In the genomic region with DNA sequence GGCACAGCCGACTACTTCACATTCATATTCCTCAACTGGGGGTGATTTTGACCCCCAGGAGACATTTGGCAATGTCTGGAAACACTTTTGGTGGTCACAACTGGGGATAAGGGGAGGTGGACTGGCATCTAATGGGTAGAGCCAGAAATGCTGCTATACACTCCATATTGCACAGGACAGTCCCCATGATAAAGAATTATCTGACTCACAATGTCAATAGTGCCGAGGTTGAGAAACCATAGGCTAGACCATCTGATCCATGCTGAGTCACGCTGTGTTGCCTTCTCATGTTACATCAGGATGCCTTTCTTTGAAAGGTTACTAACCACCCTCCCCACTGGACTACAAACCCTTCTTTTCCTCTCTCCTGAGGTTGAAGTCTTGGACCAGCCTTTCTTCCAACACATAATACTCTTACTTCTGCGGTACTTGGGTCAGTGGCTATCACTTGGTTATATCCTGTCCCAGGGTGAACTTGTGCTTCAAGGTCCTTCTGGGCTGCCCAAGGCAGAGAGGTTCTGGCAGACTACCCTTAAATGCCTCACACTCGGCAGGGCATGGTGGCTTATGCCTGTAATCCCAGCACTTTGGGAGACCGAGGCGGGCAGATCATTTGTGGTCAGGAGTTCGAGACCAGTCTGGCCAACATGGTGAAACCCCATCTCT, we compare ENCODE assay signal across 1 cellular context.
A peak's percentile ranks its signal among the peaks of the same experiment; 100 is the strongest.
TF ChIP-seq lines count a peak whose summit lies in the region.

No MANE protein-coding gene starts in this region.

TF ChIP-seq in HepG2, 621 proteins besides CTCF, POLR2A, EP300 and RAD21 (continued from another document and continues in another):
- TF ChIP-seq USF2 (IDR thresholded peaks at IDR 0.05; ENCODE audit: low read depth, low read length): 0 out of 2 replicates have a peak, but pooled peaks have one; percentile 21
- TF ChIP-seq USF2 (CRISPR knock-in tag; IDR thresholded peaks at IDR 0.05; ENCODE audit: borderline replicate concordance): no peak
- 0 out of 2 replicates have a peak, but pooled peaks have one; percentile 58 for TF ChIP-seq ZNF605 (CRISPR knock-in tag; IDR thresholded peaks at IDR 0.05)
- no peak for TF ChIP-seq NCOA1 (CRISPR knock-in tag; IDR thresholded peaks at IDR 0.05)
- no peak for TF ChIP-seq ZNF510 (CRISPR knock-in tag; IDR thresholded peaks at IDR 0.05; ENCODE audit: low read depth)
- TF ChIP-seq ZNF10 (CRISPR knock-in tag; IDR thresholded peaks at IDR 0.05; ENCODE audit: borderline replicate concordance, low read depth): no peak
- peak; percentile 77; the same call in 1 of the 2 replicates for TF ChIP-seq ZNF691 (CRISPR knock-in tag; IDR thresholded peaks at IDR 0.05; ENCODE audit: borderline replicate concordance, low read depth)
- no peak for TF ChIP-seq YY1 (IDR thresholded peaks at IDR 0.05; ENCODE audit: insufficient read depth, insufficient replicate concordance, low read depth, low read length)
- peak; percentile 72; the same call in 1 of the 2 replicates for TF ChIP-seq GTF3A (CRISPR knock-in tag; conservative IDR thresholded peaks at IDR 0.05)
- peak; percentile 57 for TF ChIP-seq MAX (IDR thresholded peaks at IDR 0.05)
- TF ChIP-seq HCFC1 (IDR thresholded peaks at IDR 0.05; ENCODE audit: low read depth, low read length): no peak
- TF ChIP-seq ZNF331 (CRISPR knock-in tag; IDR thresholded peaks at IDR 0.05): peak; percentile 94
- TF ChIP-seq TRIM24 (CRISPR knock-in tag; IDR thresholded peaks at IDR 0.05): peak; percentile 85
- TF ChIP-seq SOX6 (IDR thresholded peaks at IDR 0.05): no peak
- peak; percentile 89 for TF ChIP-seq SOX6 (CRISPR knock-in tag; IDR thresholded peaks at IDR 0.05)
- 0 out of 2 replicates have a peak, but pooled peaks have one; percentile 41 for TF ChIP-seq PAWR (CRISPR knock-in tag; IDR thresholded peaks at IDR 0.05; ENCODE audit: borderline replicate concordance)
- peak; percentile 56; the same call in 1 of the 2 replicates for TF ChIP-seq ZNF24 (IDR thresholded peaks at IDR 0.05)
- peak; percentile 39; the same call in 1 of the 2 replicates for TF ChIP-seq RFXANK (CRISPR knock-in tag; IDR thresholded peaks at IDR 0.05)
- TF ChIP-seq ZZZ3 (CRISPR knock-in tag; IDR thresholded peaks at IDR 0.05; ENCODE audit: borderline replicate concordance): 0 out of 2 replicates have a peak, but pooled peaks have one; percentile 39
- peak; percentile 49; the same call in 1 of the 2 replicates for TF ChIP-seq ZNF564 (CRISPR knock-in tag; IDR thresholded peaks at IDR 0.05)
- peak; percentile 94 for TF ChIP-seq IKZF5 (CRISPR knock-in tag; IDR thresholded peaks at IDR 0.05)
- peak; percentile 90 for TF ChIP-seq ZNF124 (CRISPR knock-in tag; IDR thresholded peaks at IDR 0.05)
- no peak for TF ChIP-seq PHB2 (IDR thresholded peaks at IDR 0.05; ENCODE audit: partially characterized antibody)
- TF ChIP-seq AFF4 (CRISPR knock-in tag; IDR thresholded peaks at IDR 0.05): peak; percentile 84; the same call in 1 of the 2 replicates
- peak; percentile 57; the same call in 1 of the 2 replicates for TF ChIP-seq ZSCAN29 (CRISPR knock-in tag; conservative IDR thresholded peaks at IDR 0.05)
- peak; percentile 97 for TF ChIP-seq CEBPB (IDR thresholded peaks at IDR 0.05; ENCODE audit: borderline replicate concordance, low read depth, low read length)
- no peak for TF ChIP-seq ZNF891 (CRISPR knock-in tag; IDR thresholded peaks at IDR 0.05)
- TF ChIP-seq STAT5B (CRISPR knock-in tag; IDR thresholded peaks at IDR 0.05): no peak
- TF ChIP-seq MTA3 (CRISPR knock-in tag; IDR thresholded peaks at IDR 0.05): no peak
- TF ChIP-seq, protein P1, sequence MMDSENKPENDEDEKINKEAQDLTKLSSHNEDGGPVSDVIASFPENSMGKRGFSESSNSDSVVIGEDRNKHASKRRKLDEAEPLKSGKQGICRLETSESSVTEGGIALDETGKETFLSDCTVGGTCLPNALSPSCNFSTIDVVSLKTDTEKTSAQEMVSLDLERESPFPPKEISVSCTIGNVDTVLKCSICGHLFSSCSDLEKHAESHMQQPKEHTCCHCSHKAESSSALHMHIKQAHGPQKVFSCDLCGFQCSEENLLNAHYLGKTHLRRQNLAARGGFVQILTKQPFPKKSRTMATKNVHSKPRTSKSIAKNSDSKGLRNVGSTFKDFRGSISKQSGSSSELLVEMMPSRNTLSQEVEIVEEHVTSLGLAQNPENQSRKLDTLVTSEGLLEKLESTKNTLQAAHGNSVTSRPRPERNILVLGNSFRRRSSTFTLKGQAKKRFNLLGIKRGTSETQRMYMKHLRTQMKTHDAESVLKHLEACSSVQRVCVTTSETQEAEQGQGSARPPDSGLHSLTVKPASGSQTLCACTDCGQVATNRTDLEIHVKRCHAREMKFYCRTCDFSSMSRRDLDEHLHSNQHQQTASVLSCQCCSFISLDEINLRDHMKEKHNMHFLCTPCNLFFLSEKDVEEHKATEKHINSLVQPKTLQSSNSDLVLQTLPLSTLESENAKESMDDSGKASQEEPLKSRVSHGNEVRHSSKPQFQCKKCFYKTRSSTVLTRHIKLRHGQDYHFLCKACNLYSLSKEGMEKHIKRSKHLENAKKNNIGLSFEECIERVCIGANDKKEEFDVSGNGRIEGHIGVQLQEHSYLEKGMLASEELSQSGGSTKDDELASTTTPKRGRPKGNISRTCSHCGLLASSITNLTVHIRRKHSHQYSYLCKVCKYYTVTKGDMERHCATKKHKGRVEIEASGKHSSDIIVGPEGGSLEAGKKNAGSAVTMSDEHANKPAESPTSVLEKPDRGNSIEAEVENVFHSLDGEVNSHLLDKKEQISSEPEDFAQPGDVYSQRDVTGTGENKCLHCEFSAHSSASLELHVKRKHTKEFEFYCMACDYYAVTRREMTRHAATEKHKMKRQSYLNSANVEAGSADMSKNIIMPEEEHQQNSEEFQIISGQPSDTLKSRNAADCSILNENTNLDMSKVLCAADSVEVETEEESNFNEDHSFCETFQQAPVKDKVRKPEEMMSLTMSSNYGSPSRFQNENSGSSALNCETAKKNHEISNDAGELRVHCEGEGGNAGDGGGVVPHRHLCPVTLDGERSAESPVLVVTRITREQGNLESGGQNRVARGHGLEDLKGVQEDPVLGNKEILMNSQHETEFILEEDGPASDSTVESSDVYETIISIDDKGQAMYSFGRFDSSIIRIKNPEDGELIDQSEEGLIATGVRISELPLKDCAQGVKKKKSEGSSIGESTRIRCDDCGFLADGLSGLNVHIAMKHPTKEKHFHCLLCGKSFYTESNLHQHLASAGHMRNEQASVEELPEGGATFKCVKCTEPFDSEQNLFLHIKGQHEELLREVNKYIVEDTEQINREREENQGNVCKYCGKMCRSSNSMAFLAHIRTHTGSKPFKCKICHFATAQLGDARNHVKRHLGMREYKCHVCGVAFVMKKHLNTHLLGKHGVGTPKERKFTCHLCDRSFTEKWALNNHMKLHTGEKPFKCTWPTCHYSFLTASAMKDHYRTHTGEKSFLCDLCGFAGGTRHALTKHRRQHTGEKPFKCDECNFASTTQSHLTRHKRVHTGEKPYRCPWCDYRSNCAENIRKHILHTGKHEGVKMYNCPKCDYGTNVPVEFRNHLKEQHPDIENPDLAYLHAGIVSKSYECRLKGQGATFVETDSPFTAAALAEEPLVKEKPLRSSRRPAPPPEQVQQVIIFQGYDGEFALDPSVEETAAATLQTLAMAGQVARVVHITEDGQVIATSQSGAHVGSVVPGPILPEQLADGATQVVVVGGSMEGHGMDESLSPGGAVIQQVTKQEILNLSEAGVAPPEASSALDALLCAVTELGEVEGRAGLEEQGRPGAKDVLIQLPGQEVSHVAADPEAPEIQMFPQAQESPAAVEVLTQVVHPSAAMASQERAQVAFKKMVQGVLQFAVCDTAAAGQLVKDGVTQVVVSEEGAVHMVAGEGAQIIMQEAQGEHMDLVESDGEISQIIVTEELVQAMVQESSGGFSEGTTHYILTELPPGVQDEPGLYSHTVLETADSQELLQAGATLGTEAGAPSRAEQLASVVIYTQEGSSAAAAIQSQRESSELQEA (CRISPR knock-in tag; IDR thresholded peaks at IDR 0.05; ENCODE audit: not compliant biosample characterization): no peak
- peak; percentile 99 for TF ChIP-seq TFAP4 (IDR thresholded peaks at IDR 0.05; ENCODE audit: borderline replicate concordance, low read depth)
- TF ChIP-seq, protein P2, sequence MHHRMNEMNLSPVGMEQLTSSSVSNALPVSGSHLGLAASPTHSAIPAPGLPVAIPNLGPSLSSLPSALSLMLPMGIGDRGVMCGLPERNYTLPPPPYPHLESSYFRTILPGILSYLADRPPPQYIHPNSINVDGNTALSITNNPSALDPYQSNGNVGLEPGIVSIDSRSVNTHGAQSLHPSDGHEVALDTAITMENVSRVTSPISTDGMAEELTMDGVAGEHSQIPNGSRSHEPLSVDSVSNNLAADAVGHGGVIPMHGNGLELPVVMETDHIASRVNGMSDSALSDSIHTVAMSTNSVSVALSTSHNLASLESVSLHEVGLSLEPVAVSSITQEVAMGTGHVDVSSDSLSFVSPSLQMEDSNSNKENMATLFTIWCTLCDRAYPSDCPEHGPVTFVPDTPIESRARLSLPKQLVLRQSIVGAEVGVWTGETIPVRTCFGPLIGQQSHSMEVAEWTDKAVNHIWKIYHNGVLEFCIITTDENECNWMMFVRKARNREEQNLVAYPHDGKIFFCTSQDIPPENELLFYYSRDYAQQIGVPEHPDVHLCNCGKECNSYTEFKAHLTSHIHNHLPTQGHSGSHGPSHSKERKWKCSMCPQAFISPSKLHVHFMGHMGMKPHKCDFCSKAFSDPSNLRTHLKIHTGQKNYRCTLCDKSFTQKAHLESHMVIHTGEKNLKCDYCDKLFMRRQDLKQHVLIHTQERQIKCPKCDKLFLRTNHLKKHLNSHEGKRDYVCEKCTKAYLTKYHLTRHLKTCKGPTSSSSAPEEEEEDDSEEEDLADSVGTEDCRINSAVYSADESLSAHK (CRISPR knock-in tag; IDR thresholded peaks at IDR 0.05; ENCODE audit: borderline replicate concordance): no peak
- no peak for TF ChIP-seq NFE2L1 (CRISPR knock-in tag; IDR thresholded peaks at IDR 0.05; ENCODE audit: borderline replicate concordance)
- TF ChIP-seq JUND (CRISPR knock-in tag; IDR thresholded peaks at IDR 0.05): peak; percentile 93
- TF ChIP-seq RARG (CRISPR knock-in tag; IDR thresholded peaks at IDR 0.05; ENCODE audit: low read depth): no peak
